In the genomic region with DNA sequence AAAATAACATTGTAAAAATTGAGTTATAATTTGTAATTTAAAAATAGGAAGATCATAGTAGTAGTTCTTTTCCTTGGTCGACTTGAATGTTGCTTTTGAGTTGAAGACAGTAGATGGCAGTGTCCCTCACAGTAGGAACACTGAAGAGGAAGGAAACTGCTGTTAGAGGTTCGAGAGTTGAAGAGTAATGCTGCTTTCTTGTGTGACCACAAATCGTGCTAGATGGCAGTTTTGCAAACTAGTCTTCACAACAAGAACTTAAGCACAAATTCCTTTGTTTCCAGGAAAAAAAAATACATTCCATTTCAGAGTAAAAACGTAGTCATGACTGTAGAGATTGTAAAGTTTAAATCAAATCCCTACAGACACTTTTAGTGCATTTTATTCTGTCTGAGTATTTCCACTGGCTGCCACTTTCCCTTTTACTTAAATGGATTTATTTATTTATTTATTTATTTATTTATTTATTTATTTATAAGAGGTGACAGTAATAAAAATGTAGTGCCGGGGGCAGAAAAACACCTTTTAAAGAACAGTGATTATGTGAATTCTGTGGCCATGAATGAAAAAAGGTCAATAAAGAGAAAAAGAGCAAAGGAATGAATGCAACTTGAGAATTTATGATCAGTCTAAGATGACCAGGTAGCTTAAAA, we compare ENCODE assay signal across 8 cellular contexts. TPM values are rescaled to one million over a fixed set of nuclear protein-coding genes. Genes with fewer than 3 reads are reported as not detected.
DNase-seq lines count a peak whose midpoint lies in the region; ATAC-seq and TF ChIP-seq lines count a peak whose summit lies in the region.

No MANE protein-coding gene starts in this region.

- no peaks in the 10 kb centered on the region for H3K9me3 Mint-ChIP-seq in CD14-positive monocyte

- intact Hi-C loops in CD14-positive monocyte (cut with micrococcal nuclease), result loop anchor here (2.0 to 10.0 kb wide), 5 partner anchors 60 to 202 kb away; no protein-coding TSS in a partner anchor
- intact Hi-C loops in spleen (cut with DNase I; ENCODE audit: low total_unique reads), result loop anchor here (5.0 kb wide), 1 partner anchor 197 kb away; no protein-coding TSS in a partner anchor

- H3K27ac ChIP-seq in spleen, result peak overlapping the region in 1 of 8 donors; percentile 17

- H3K4me1 ChIP-seq in spleen, result peaks cover 6 to 29% (median 16%) of the 10 kb centered on the region in 6 donors

- H3K27me3 Mint-ChIP-seq in CD14-positive monocyte (ENCODE audit: low read depth in 3 of 3), result no peaks in the 10 kb centered on the region

- DNase-seq in CD14-positive monocyte (ENCODE audit: low spot score), result peak; percentile 50
- peak; percentile 45 for DNase-seq in GM19238 (ENCODE audit: insufficient read length, low spot score)
- peak; percentile 42 for DNase-seq in NCI-H82 (lab: John Stamatoyannopoulos, UW)
- DNase-seq in astrocyte of the cerebellum (ENCODE audit: low read depth), result peak; percentile 76
- peak; percentile 28 for DNase-seq in iPS DF 19.7 (ENCODE audit: low read depth, low spot score)
- DNase-seq in spleen, result no peak
- no peak for DNase-seq in NCI-H2081 treated with DMSO at 0.1 percent for 48 hours (lab: John Stamatoyannopoulos, UW)

- H3K9me3 ChIP-seq in spleen, result no peaks in the 10 kb centered on the region

- H3K4me3 Mint-ChIP-seq in CD14-positive monocyte, result no peak overlapping the region

- in situ Hi-C loops in astrocyte of the cerebellum (cut with HindIII; ENCODE audit: low sequenced_read_pairs), result no loop called here

- H3K4me3 ChIP-seq in astrocyte of the cerebellum (ENCODE audit: low read depth, low read length) (no peak overlapping the region), spleen (no peak overlapping the region)

- no peak for TF ChIP-seq POLR2A in spleen (IDR thresholded peaks at IDR 0.05)

- H3K36me3 Mint-ChIP-seq in CD14-positive monocyte, result peaks cover 55 to 66% of the 10 kb centered on the region in 2 donors

- TF ChIP-seq CTCF in CD14-positive monocyte (IDR thresholded peaks at IDR 0.05), result peak; percentile 84
- TF ChIP-seq CTCF in astrocyte of the cerebellum (IDR thresholded peaks at IDR 0.05; ENCODE audit: low read depth, low read length, missing control alignments), result peak; percentile 77
- TF ChIP-seq CTCF in spleen (IDR thresholded peaks at IDR 0.05 in 8 of 11, conservative IDR thresholded peaks at IDR 0.05 in 3 of 11), result peak; percentile 36 to 82 (median 63)

- H3K4me1 Mint-ChIP-seq in CD14-positive monocyte, result peaks cover 13% of the 10 kb centered on the region

- peaks cover 0 to 94% (median 47%) of the 10 kb centered on the region in 6 donors for H3K36me3 ChIP-seq in spleen

- no peaks in the 10 kb centered on the region for H3K27me3 ChIP-seq in spleen (replicated peaks in 1 of 7)

- H3K27ac Mint-ChIP-seq in CD14-positive monocyte, result peak overlapping the region in 2 of 7 donors; percentile 18 to 69

- ATAC-seq in GM21576 (IDR thresholded peaks at IDR 0.05; ENCODE audit: unreplicated experiment), result no peak

- WGBS in spleen, 5 donors, result 13 to 20% (median 17%) methylated on average over 5 of the region's 5 CpGs

RNA-seq across cellular contexts. Expression of a gene that starts 54.6 kb away (rescaled TPM):
- polyA plus RNA-seq in CD14-positive monocyte (1 to 10 TPM; 2.5 to 4.9 TPM), spleen (10 to 100 TPM in 1 of 3 donors, 1 to 10 TPM in 2; 5.0 to 14.1 (median 6.0) TPM)
- 10 to 100 TPM; 37.6 to 65.4 (median 53.9) TPM for total RNA-seq in spleen

Comparison
In these comparisons a context has a peak if more than half of its experiments do, and no peak if none do; other contexts are left out.
1. DNase-seq: peak in CD14-positive monocyte (single experiment), GM19238 (single experiment), NCI-H82 (single experiment), astrocyte of the cerebellum (single experiment) and iPS DF 19.7 (single experiment); none in spleen (single experiment) and NCI-H2081 treated with DMSO at 0.1 percent for 48 hours (single experiment).
2. Peak in every context shown above with its lines, with median percentiles within 50 percentile points of each other: CTCF ChIP-seq.